In genomic region chr19:7787141-7787540, GRCh38 we compare ENCODE assay signal across 17 cellular contexts. TPM values are rescaled to one million over a fixed set of nuclear protein-coding genes. Genes with fewer than 3 reads are reported as not detected.
DNase-seq lines count a peak whose midpoint lies in the region; ATAC-seq and TF ChIP-seq lines count a peak whose summit lies in the region.
"Had no signal": no experiment of that assay in that cellular context is flagged by ENCODE, and none has a peak within 500 bp of the region (broad histone marks: within the 10 kb centered on the region; RNA-seq: fewer than 3 reads in every experiment).

No MANE protein-coding gene starts in this region.

- BruUV-seq in IMR-90 (replicated peaks; lab: Mats Ljungman, UMichigan), result no TSS peak

- intact Hi-C loops in IMR-90 (cut with micrococcal nuclease) (no loop called here), spleen (cut with DNase I; ENCODE audit: low total_unique reads) (no loop called here)

- no peak overlapping the region for H3K4me3 Mint-ChIP-seq in activated T-helper 17 cell treated with anti-CD3 and anti-CD28 coated beads, Interleukin-2, amount 50 U/mL, for 72 hours
- H3K4me3 Mint-ChIP-seq: activated CD8-positive, alpha-beta T cell treated with anti-CD3 and anti-CD28 coated beads for 36 hours; CD4-positive, alpha-beta T cell; natural killer cell treated with Interleukin-12 subunit alpha and Interleukin-12 subunit beta and Interleukin-15 and Interleukin-18, amount 100 ng/mL, for 72 hours had no signal

- in situ Hi-C loops in IMR-90 (cut with MboI; ENCODE audit: low sequenced_read_pairs), result no loop called here

- H3K14ac ChIP-seq in IMR-90 (replicated peaks; ENCODE audit: low read depth, low read length), result no peak overlapping the region

- H3K4me1 ChIP-seq in IMR-90 (ENCODE audit: control insufficient read depth, insufficient read depth, low read length) (no peaks in the 10 kb centered on the region), spleen (peaks cover 4 to 40% (median 31%) of the 10 kb centered on the region in 6 donors)

- no peak for ATAC-seq in IMR-90 (ENCODE audit: low read depth)
- ATAC-seq in activated T-helper 17 cell treated with anti-CD3 and anti-CD28 coated beads, Interleukin-2, amount 50 U/mL, for 72 hours (replicated peaks), result no peak
- ATAC-seq: activated CD8-positive, alpha-beta T cell treated with anti-CD3 and anti-CD28 coated beads for 36 hours had no signal

- no peak overlapping the region for H3K18ac ChIP-seq in IMR-90 (ENCODE audit: low read depth, low read length)

- H3K4me3 ChIP-seq in IMR-90 (ENCODE audit: insufficient read depth, low read depth, low read length) (no peak overlapping the region), spleen (peak overlapping the region in 2 of 8 donors; percentile 31 to 60)
- H3K4me3 ChIP-seq: stomach had no signal

- no peak for TF ChIP-seq RAD21 in IMR-90 (IDR thresholded peaks at IDR 0.05; ENCODE audit: low read length)

- no peak overlapping the region for H3K4me2 ChIP-seq in IMR-90 (ENCODE audit: low read depth, low read length)

- H2BK5ac ChIP-seq in IMR-90 (ENCODE audit: low read depth, low read length, poor library complexity, severe bottlenecking), result no peak overlapping the region

- WGBS in IMR-90 (ENCODE audit: extremely low coverage in 2 of 2, insufficient read length in 1 of 2), 2 experiments, result 30% methylated on average over 4 of the region's 10 CpGs; no CpG with 5 or more reads in 1 of the 2 experiments
- 18 to 31% (median 27%) methylated on average over 8 to 10 of the region's 10 CpGs for WGBS in spleen, 5 donors

- CTCF ChIA-PET in IMR-90 (lab: Yijun Ruan, JAX), result no interaction called here

- no peak overlapping the region for H3K4ac ChIP-seq in IMR-90 (ENCODE audit: low read depth, low read length)

- H3K9me3 ChIP-seq in IMR-90 (ENCODE audit: control insufficient read depth, insufficient read depth, low read length) (no peaks in the 10 kb centered on the region), spleen (peaks cover 0 to 11% (median 4%) of the 10 kb centered on the region in 8 donors)

- no peak overlapping the region for H3K56ac ChIP-seq in IMR-90 (ENCODE audit: extremely low read depth, insufficient read depth, low read length)

- H3K9me3 Mint-ChIP-seq in activated T-helper 17 cell treated with anti-CD3 and anti-CD28 coated beads, Interleukin-2, amount 50 U/mL, for 72 hours, result no peaks in the 10 kb centered on the region
- H3K9me3 Mint-ChIP-seq: CD4-positive, alpha-beta T cell; natural killer cell treated with Interleukin-12 subunit alpha and Interleukin-12 subunit beta and Interleukin-15 and Interleukin-18, amount 100 ng/mL, for 72 hours had no signal

- TF ChIP-seq CTCF in IMR-90 (conservative IDR thresholded peaks at IDR 0.05; ENCODE audit: low read depth, low read length) (no peak), spleen (IDR thresholded peaks at IDR 0.05 in 8 of 11, conservative IDR thresholded peaks at IDR 0.05 in 3 of 11) (no peak)

- no peak overlapping the region for H2BK120ac ChIP-seq in IMR-90 (ENCODE audit: low read depth, low read length)

- dilution Hi-C loops in IMR-90 (cut with HindIII; ENCODE audit: low sequenced_read_pairs, unreplicated experiment), result no loop called here

- TF ChIP-seq POLR2A in IMR-90 (IDR thresholded peaks at IDR 0.05; ENCODE audit: low read depth, low read length), result no peak
- no peak for TF ChIP-seq POLR2A in spleen (IDR thresholded peaks at IDR 0.05)

- H2AK9ac ChIP-seq in IMR-90 (replicated peaks; ENCODE audit: low read depth, low read length, poor library complexity), result no peak overlapping the region

- no peak overlapping the region for H2BK20ac ChIP-seq in IMR-90 (ENCODE audit: low read depth, low read length)

- H4K5ac ChIP-seq in IMR-90 (ENCODE audit: low read depth, low read length), result no peak overlapping the region

- no peak overlapping the region for H3K27ac ChIP-seq in IMR-90 (ENCODE audit: insufficient read depth, low read length)
- H3K27ac ChIP-seq in spleen, result peak overlapping the region in 1 of 8 donors; percentile 9
- H3K27ac ChIP-seq: stomach had no signal

- no peaks in the 10 kb centered on the region for H3K9me1 ChIP-seq in IMR-90 (ENCODE audit: insufficient read depth, low read length)

- DNase-seq in IMR-90, result no peak
- peak; percentile 77 for DNase-seq in cerebellum (ENCODE audit: low spot score)
- peak; percentile 66 for DNase-seq in iPS-NIHi11 (ENCODE audit: low spot score)
- DNase-seq in spleen, result peak; percentile 59
- no peak for DNase-seq in HUDEP-2 (lab: John Stamatoyannopoulos, UW; ENCODE audit: unreplicated experiment in 76 of 76)
- DNase-seq in epidermal melanocyte (ENCODE audit: insufficient read length, low spot score), result no peak
- DNase-seq: activated CD8-positive, alpha-beta T cell treated with anti-CD3 and anti-CD28 coated beads for 36 hours; activated naive CD4-positive, alpha-beta T cell; CD4-positive, alpha-beta T cell; GOT3; NCI-H2081 treated with DMSO at 0.1 percent for 48 hours; stomach; T-helper 9 cell had no signal

- no peak overlapping the region for H2BK15ac ChIP-seq in IMR-90 (ENCODE audit: low read depth, low read length)

- POLR2A ChIA-PET in IMR-90 (lab: Charles Lee; ENCODE audit: unreplicated experiment), result no interaction called here

- no peaks in the 10 kb centered on the region for H4K20me1 ChIP-seq in IMR-90 (ENCODE audit: insufficient read depth, low read length)

- H3K27me3 Mint-ChIP-seq in activated T-helper 17 cell treated with anti-CD3 and anti-CD28 coated beads, Interleukin-2, amount 50 U/mL, for 72 hours, result peaks cover 25% of the 10 kb centered on the region

- no peaks in the 10 kb centered on the region for H3K4me1 Mint-ChIP-seq in activated T-helper 17 cell treated with anti-CD3 and anti-CD28 coated beads, Interleukin-2, amount 50 U/mL, for 72 hours

- H3K27ac Mint-ChIP-seq in activated T-helper 17 cell treated with anti-CD3 and anti-CD28 coated beads, Interleukin-2, amount 50 U/mL, for 72 hours, result no peak overlapping the region
- H3K27ac Mint-ChIP-seq: activated CD8-positive, alpha-beta T cell treated with anti-CD3 and anti-CD28 coated beads for 36 hours; CD4-positive, alpha-beta T cell; natural killer cell treated with Interleukin-12 subunit alpha and Interleukin-12 subunit beta and Interleukin-15 and Interleukin-18, amount 100 ng/mL, for 72 hours had no signal

- H3K36me3 Mint-ChIP-seq in activated T-helper 17 cell treated with anti-CD3 and anti-CD28 coated beads, Interleukin-2, amount 50 U/mL, for 72 hours (ENCODE audit: low read depth), result no peaks in the 10 kb centered on the region

- H3K36me3 ChIP-seq in IMR-90 (ENCODE audit: control insufficient read depth, insufficient read depth, low read length) (no peaks in the 10 kb centered on the region), spleen (no peaks in the 10 kb centered on the region)
- H3K36me3 ChIP-seq: stomach had no signal

- no peak overlapping the region for H3K23ac ChIP-seq in IMR-90 (ENCODE audit: low read depth, low read length)

- no peak overlapping the region for H4K8ac ChIP-seq in IMR-90 (ENCODE audit: low read depth in 2 of 2, low read length in 2 of 2)

- H2AFZ ChIP-seq in IMR-90 (replicated peaks; ENCODE audit: low read length, poor library complexity), result peak overlapping the region; percentile 32

- no peak overlapping the region for H2AK5ac ChIP-seq in IMR-90 (ENCODE audit: low read depth, low read length)

- no peak overlapping the region for H3K9ac ChIP-seq in IMR-90 (ENCODE audit: low read depth, low read length)

- no peaks in the 10 kb centered on the region for H3K79me1 ChIP-seq in IMR-90 (ENCODE audit: low read depth in 1 of 2, low read length in 2 of 2)

- H3K27me3 ChIP-seq in IMR-90 (ENCODE audit: control insufficient read depth, insufficient read depth, low read length) (peaks cover 29% of the 10 kb centered on the region), spleen (replicated peaks in 1 of 7) (peaks cover 8 to 73% (median 31%) of the 10 kb centered on the region in 7 donors)

- no peak overlapping the region for H4K91ac ChIP-seq in IMR-90 (ENCODE audit: insufficient read depth, low read depth, low read length)

TF ChIP-seq in IMR-90, 13 proteins besides CTCF, POLR2A, EP300 and RAD21:
- TF ChIP-seq CHD1 (IDR thresholded peaks at IDR 0.05; ENCODE audit: low read depth, low read length), result no peak

RNA-seq across cellular contexts. Expression of gene CLEC4M, which starts 24.1 kb away (rescaled TPM):
- total RNA-seq in IMR-90 (2012; rRNA removed) (not detected in 2 replicates), cerebellum (not detected), spleen (1 to 10 TPM in 1 of 7 donors, under 1 TPM in 1, not detected in 5; 0.89 to 3.3 TPM)
- polyA plus RNA-seq in IMR-90 (2012; rRNA removed) (not detected in 2 replicates), spleen (under 1 TPM in 2 of 3 donors, not detected in 1; 0.12 to 0.26 TPM)
- polyA plus RNA-seq in IMR-90 (2012; cell fraction: cytosol; rRNA removed), result not detected in 2 replicates
- not detected in 2 replicates for polyA plus RNA-seq in IMR-90 (2012; cell fraction: nucleus; rRNA removed; ENCODE audit: low replicate concordance)
- not detected for total RNA-seq in activated T-helper 17 cell treated with anti-CD3 and anti-CD28 coated beads, Interleukin-2, amount 50 U/mL, for 72 hours
- total RNA-seq: activated CD8-positive, alpha-beta T cell treated with anti-CD3 and anti-CD28 coated beads for 36 hours; CD4-positive, alpha-beta T cell; fibroblast of lung; natural killer cell treated with Interleukin-12 subunit alpha and Interleukin-12 subunit beta and Interleukin-15 and Interleukin-18, amount 100 ng/mL, for 72 hours had no signal
- polyA plus RNA-seq: fibroblast of lung, keratinocyte, stomach had no signal

RNA-seq across cellular contexts. Expression of gene CD209, which starts 39.8 kb away (rescaled TPM):
- not detected in 2 replicates for total RNA-seq in IMR-90 (2012; rRNA removed)
- not detected in 2 replicates for polyA plus RNA-seq in IMR-90 (2012; rRNA removed)
- polyA plus RNA-seq in IMR-90 (2012; cell fraction: cytosol; rRNA removed), result not detected in 2 replicates
- not detected in 2 replicates for polyA plus RNA-seq in IMR-90 (2012; cell fraction: nucleus; rRNA removed; ENCODE audit: low replicate concordance)
- 0.73 TPM for total RNA-seq in cerebellum
- total RNA-seq in spleen, result 10 to 100 TPM in 2 of 7 donors, 1 to 10 TPM in 5; 1.1 to 22.2 (median 2.2) TPM
- polyA plus RNA-seq in spleen, result under 1 TPM; 0.42 to 0.56 (median 0.46) TPM
- not detected for total RNA-seq in activated T-helper 17 cell treated with anti-CD3 and anti-CD28 coated beads, Interleukin-2, amount 50 U/mL, for 72 hours
- total RNA-seq: activated CD8-positive, alpha-beta T cell treated with anti-CD3 and anti-CD28 coated beads for 36 hours; CD4-positive, alpha-beta T cell; fibroblast of lung; natural killer cell treated with Interleukin-12 subunit alpha and Interleukin-12 subunit beta and Interleukin-15 and Interleukin-18, amount 100 ng/mL, for 72 hours had no signal
- polyA plus RNA-seq: fibroblast of lung, keratinocyte had no signal

RNA-seq across cellular contexts. Expression of gene EVI5L, which starts 42.9 kb away (rescaled TPM):
- total RNA-seq in IMR-90 (2012; rRNA removed), result 12.7 and 15.0 TPM in 2 replicates
- 14.6 and 15.0 TPM in 2 replicates for polyA plus RNA-seq in IMR-90 (2012; rRNA removed)
- 13.6 and 18.5 TPM in 2 replicates for polyA plus RNA-seq in IMR-90 (2012; cell fraction: cytosol; rRNA removed)
- polyA plus RNA-seq in IMR-90 (2012; cell fraction: nucleus; rRNA removed; ENCODE audit: low replicate concordance), result 21.0 and 37.0 TPM in 2 replicates
- 24.7 TPM for total RNA-seq in cerebellum
- 10 to 100 TPM in 5 of 7 donors, 1 to 10 TPM in 2; 8.6 to 22.8 (median 13.8) TPM for total RNA-seq in spleen
- 1 to 10 TPM; 3.7 to 9.3 (median 3.7) TPM for polyA plus RNA-seq in spleen
- 1 to 10 TPM; 3.6 to 4.5 TPM for total RNA-seq in activated T-helper 17 cell treated with anti-CD3 and anti-CD28 coated beads, Interleukin-2, amount 50 U/mL, for 72 hours

RNA-seq across cellular contexts. Expression of gene CLEC4G, which starts 55.2 kb away (rescaled TPM):
- total RNA-seq in IMR-90 (2012; rRNA removed) (not detected in 2 replicates), cerebellum (0.73 TPM), spleen (1 to 10 TPM in 3 of 7 donors, under 1 TPM in 3, not detected in 1; 0.34 to 4.0 (median 0.88) TPM)
- polyA plus RNA-seq in IMR-90 (2012; rRNA removed) (not detected in 2 replicates), spleen (1 to 10 TPM in 2 of 3 donors, under 1 TPM in 1; 0.50 to 1.3 (median 1.0) TPM)
- polyA plus RNA-seq in IMR-90 (2012; cell fraction: cytosol; rRNA removed), result not detected in 2 replicates
- not detected in 2 replicates for polyA plus RNA-seq in IMR-90 (2012; cell fraction: nucleus; rRNA removed; ENCODE audit: low replicate concordance)
- not detected for total RNA-seq in activated T-helper 17 cell treated with anti-CD3 and anti-CD28 coated beads, Interleukin-2, amount 50 U/mL, for 72 hours
- total RNA-seq: activated CD8-positive, alpha-beta T cell treated with anti-CD3 and anti-CD28 coated beads for 36 hours; CD4-positive, alpha-beta T cell; fibroblast of lung; natural killer cell treated with Interleukin-12 subunit alpha and Interleukin-12 subunit beta and Interleukin-15 and Interleukin-18, amount 100 ng/mL, for 72 hours had no signal
- polyA plus RNA-seq: fibroblast of lung, keratinocyte had no signal

Comparison
In these comparisons a context has a peak if more than half of its experiments do, and no peak if none do; other contexts are left out.
1. DNase-seq: peak in cerebellum (single experiment), iPS-NIHi11 (single experiment) and spleen (single experiment); none in IMR-90 (single experiment), HUDEP-2 (0 of 76) and epidermal melanocyte (single experiment).